8 cellular contexts compared by ENCODE assay signal in genomic region chr2:152336854-152337510, GRCh38. TPM values are rescaled to one million over a fixed set of nuclear protein-coding genes. Genes with fewer than 3 reads are reported as not detected.
A peak's percentile ranks its signal among the peaks of the same experiment; 100 is the strongest.
DNase-seq lines count a peak whose midpoint lies in the region; ATAC-seq and TF ChIP-seq lines count a peak whose summit lies in the region.

No MANE protein-coding gene starts in this region.

- ATAC-seq in GM19397 (IDR thresholded peaks at IDR 0.05; ENCODE audit: unreplicated experiment) (no peak), HG03565 (IDR thresholded peaks at IDR 0.05; ENCODE audit: unreplicated experiment) (no peak)

- no peaks in the 10 kb centered on the region for H3K36me3 Mint-ChIP-seq in activated naive CD8-positive, alpha-beta T cell

- DNase-seq in AG04449 (ENCODE audit: low read depth, low spot score) (peak; percentile 31), HAP-1 (ENCODE audit: low spot score in 2 of 2) (peak in 1 of 2 experiments; percentile 33), right atrium auricular region (ENCODE audit: low spot score) (peak; percentile 66), retinal pigment epithelial cell (ENCODE audit: low read depth) (no peak), HUDEP-2 (lab: John Stamatoyannopoulos, UW; ENCODE audit: unreplicated experiment in 76 of 76) (no peak)

- no peak overlapping the region for H3K27ac Mint-ChIP-seq in activated naive CD8-positive, alpha-beta T cell

- H3K9me3 Mint-ChIP-seq in activated naive CD8-positive, alpha-beta T cell (ENCODE audit: low read depth) = no peaks in the 10 kb centered on the region

- H3K27me3 Mint-ChIP-seq in activated naive CD8-positive, alpha-beta T cell = peaks cover 36% of the 10 kb centered on the region

- TF ChIP-seq CTCF in AG04449 (IDR thresholded peaks at IDR 0.05; ENCODE audit: insufficient read depth, low read length, missing control alignments) (no peak), right atrium auricular region (IDR thresholded peaks at IDR 0.05) (no peak), retinal pigment epithelial cell (conservative IDR thresholded peaks at IDR 0.05; ENCODE audit: low read depth, low read length) (no peak)

- in situ Hi-C loops in HAP-1 (cut with MboI; ENCODE audit: low sequenced_read_pairs) = no loop called here

- CTCF ChIA-PET in AG04449 (lab: Yijun Ruan, JAX) = interaction anchor here (1.5 to 4.5 kb wide), 2 partner anchors 24 to 299 kb away, joined by 4 to 21 read pairs; no protein-coding TSS in a partner anchor

- H3K36me3 ChIP-seq in HAP-1 (replicated peaks) = no peaks in the 10 kb centered on the region
- no peaks in the 10 kb centered on the region for H3K36me3 ChIP-seq in right atrium auricular region

- H3K27me3 ChIP-seq in HAP-1 (ENCODE audit: low read depth) = no peaks in the 10 kb centered on the region
- no peaks in the 10 kb centered on the region for H3K27me3 ChIP-seq in right atrium auricular region

- H3K4me3 Mint-ChIP-seq in activated naive CD8-positive, alpha-beta T cell = peak overlapping the region; percentile 81

- no peaks in the 10 kb centered on the region for H3K9me3 ChIP-seq in HAP-1
- no peaks in the 10 kb centered on the region for H3K9me3 ChIP-seq in right atrium auricular region

- H3K4me1 ChIP-seq in HAP-1 (peaks cover 29% of the 10 kb centered on the region), right atrium auricular region (peaks cover 0 to 35% of the 10 kb centered on the region in 2 donors)

- H3K4me3 ChIP-seq in AG04449 (ENCODE audit: low read depth, low read length) (peak overlapping the region; percentile 80), HAP-1 (peak overlapping the region; percentile 74), right atrium auricular region (peak overlapping the region; percentile 86 to 96), retinal pigment epithelial cell (ENCODE audit: low read length) (peak overlapping the region; percentile 83)

- peaks cover 9% of the 10 kb centered on the region for H3K4me1 Mint-ChIP-seq in activated naive CD8-positive, alpha-beta T cell (ENCODE audit: low read depth)

- H3K27ac ChIP-seq in right atrium auricular region = peak overlapping the region; percentile 88 to 91

- POLR2A ChIA-PET in AG04449 (lab: Yijun Ruan, JAX) = interaction anchor here (2.5 kb wide), 1 partner anchor 17 kb away, joined by 8 read pairs; no protein-coding TSS in a partner anchor

RNA-seq across cellular contexts. Expression of gene FMNL2, which starts 2.0 kb away (rescaled TPM):
- 10 to 100 TPM in 1 of 2 donors, 1 to 10 TPM in 1; 6.0 to 11.5 TPM for total RNA-seq in right atrium auricular region

Comparison
In these comparisons a context has a peak if more than half of its experiments do, and no peak if none do; other contexts are left out.
1. DNase-seq: peak in AG04449 (single experiment) and right atrium auricular region (single experiment); none in retinal pigment epithelial cell (single experiment) and HUDEP-2 (0 of 76).
2. Peak in every context shown above with its lines, with median percentiles within 50 percentile points of each other: H3K4me3 ChIP-seq.